35 cellular contexts compared by ENCODE assay signal in the genomic region with DNA sequence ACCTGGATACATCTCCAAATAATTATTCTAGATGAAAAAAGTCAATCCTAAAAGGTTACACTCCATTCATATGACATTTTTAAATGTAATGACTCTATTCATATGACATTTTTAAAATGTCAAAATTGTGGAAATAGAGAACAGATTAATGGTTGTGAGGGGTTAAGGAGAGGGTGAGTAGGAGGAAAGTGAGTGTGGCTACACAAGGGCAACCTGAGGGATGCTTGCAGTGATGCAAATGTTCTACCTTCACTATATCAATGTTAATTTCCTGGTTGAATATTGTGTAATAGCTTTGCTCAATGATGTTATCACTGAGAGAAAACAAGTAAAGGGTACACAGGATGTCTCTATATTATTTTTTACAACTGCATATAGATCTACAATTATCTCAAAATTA.
"Had no signal": no experiment of that assay in that cellular context is flagged by ENCODE, and none has a peak within 500 bp of the region (broad histone marks: within the 10 kb centered on the region; RNA-seq: fewer than 3 reads in every experiment).

No MANE protein-coding gene starts in this region.

- H3K27ac ChIP-seq: ascending aorta, cardiac muscle cell, WERI-Rb-1 had no signal

- DNase-seq: activated CD4-positive, alpha-beta memory T cell treated with anti-CD3 and anti-CD28 coated beads, Interleukin-2, amount 10 ng/mL, durations not matched to agents 7 days and 5 days; activated CD4-positive, alpha-beta T cell treated with anti-CD3 and anti-CD28 coated beads for 1 hour; activated CD4-positive, alpha-beta T cell treated with anti-CD3 and anti-CD28 coated beads for 36 hours; activated CD4-positive, alpha-beta T cell treated with anti-CD3 and anti-CD28 coated beads for 48 hours; activated CD4-positive, alpha-beta T cell treated with anti-CD3 and anti-CD28 coated beads, Interleukin-2, amount 10 ng/mL, durations not matched to agents 7 days and 5 days; activated CD4-positive, alpha-beta T cell treated with anti-CD3 and anti-CD28 coated beads, Interleukin-2, amount 50 U/mL, for 48 hours; activated CD4-positive, CD25-positive, alpha-beta regulatory T cell; activated CD8-positive, alpha-beta memory T cell treated with anti-CD3 and anti-CD28 coated beads for 24 hours; activated CD8-positive, alpha-beta memory T cell treated with anti-CD3 and anti-CD28 coated beads, Interleukin-2, amount 10 ng/mL, durations not matched to agents 7 days and 5 days; activated CD8-positive, alpha-beta memory T cell treated with anti-CD3 and anti-CD28 coated beads, Interleukin-2, amount 50 U/mL, for 48 hours; activated CD8-positive, alpha-beta T cell treated with anti-CD3 and anti-CD28 coated beads, Interleukin-2, amount 10 ng/mL, durations not matched to agents 7 days and 5 days; activated effector memory CD4-positive, alpha-beta T cell treated with Interleukin-2 at 50 U/mL for 16 hours; activated gamma-delta T cell; activated naive CD4-positive, alpha-beta T cell treated with anti-CD3 and anti-CD28 coated beads, Interleukin-2, amount 10 ng/mL, durations not matched to agents 7 days and 5 days; activated naive CD4-positive, alpha-beta T cell treated with Interleukin-2 at 50 U/mL for 16 hours; activated T-cell treated with anti-CD3 and anti-CD28 coated beads, Interleukin-2, amount 50 U/mL, for 24 hours; activated T-cell treated with anti-CD3 and anti-CD28 coated beads, Interleukin-2, amount 50 U/mL, for 48 hours; amygdala; anterior cingulate cortex; cerebellar nuclear complex; T-helper 1 cell; T-helper 2 cell; T-helper 9 cell; WERI-Rb-1 had no signal

- H3K27me3 Mint-ChIP-seq: activated CD4-positive, alpha-beta T cell treated with anti-CD3 and anti-CD28 coated beads for 36 hours; activated naive CD4-positive, alpha-beta T cell treated with anti-CD3 and anti-CD28 coated beads, Interleukin-2, amount 50 U/mL, for 24 hours; activated naive CD8-positive, alpha-beta T cell; brain had no signal

- H3K4me3 Mint-ChIP-seq: activated CD4-positive, alpha-beta memory T cell treated with anti-CD3 and anti-CD28 coated beads, Interleukin-2, amount 10 ng/mL, durations not matched to agents 7 days and 5 days; activated CD4-positive, alpha-beta T cell treated with anti-CD3 and anti-CD28 coated beads for 36 hours; activated CD4-positive, alpha-beta T cell treated with anti-CD3 and anti-CD28 coated beads, Interleukin-2, amount 10 ng/mL, durations not matched to agents 7 days and 5 days; activated CD8-positive, alpha-beta memory T cell treated with anti-CD3 and anti-CD28 coated beads, Interleukin-2, amount 10 ng/mL, durations not matched to agents 7 days and 5 days; activated CD8-positive, alpha-beta T cell treated with anti-CD3 and anti-CD28 coated beads, Interleukin-2, amount 10 ng/mL, durations not matched to agents 7 days and 5 days; activated naive CD4-positive, alpha-beta T cell treated with anti-CD3 and anti-CD28 coated beads, Interleukin-2, amount 10 ng/mL, durations not matched to agents 7 days and 5 days; activated naive CD4-positive, alpha-beta T cell treated with anti-CD3 and anti-CD28 coated beads, Interleukin-2, amount 50 U/mL, for 24 hours; activated naive CD8-positive, alpha-beta T cell; activated T-cell treated with anti-CD3 and anti-CD28 coated beads, Interleukin-2, amount 50 U/mL, for 24 hours; brain; central memory CD8-positive, alpha-beta T cell; T-helper 1 cell treated with Interleukin-12 subunit alpha and Interleukin-12 subunit beta and Interleukin-4 antibody, amounts not matched to agents 30 μg/mL and 1 μg/mL, for 36 hours; T-helper 2 cell treated with Interferon-gamma antibody and Interleukin-4, amounts not matched to agents 5 μg/mL and 100 μg/mL, for 36 hours; WTC11 had no signal

- H3K4me1 Mint-ChIP-seq: activated CD4-positive, alpha-beta memory T cell treated with anti-CD3 and anti-CD28 coated beads, Interleukin-2, amount 10 ng/mL, durations not matched to agents 7 days and 5 days; activated CD4-positive, alpha-beta T cell treated with anti-CD3 and anti-CD28 coated beads for 36 hours; activated CD4-positive, alpha-beta T cell treated with anti-CD3 and anti-CD28 coated beads, Interleukin-2, amount 10 ng/mL, durations not matched to agents 7 days and 5 days; activated CD8-positive, alpha-beta memory T cell treated with anti-CD3 and anti-CD28 coated beads, Interleukin-2, amount 10 ng/mL, durations not matched to agents 7 days and 5 days; activated naive CD4-positive, alpha-beta T cell treated with anti-CD3 and anti-CD28 coated beads, Interleukin-2, amount 10 ng/mL, durations not matched to agents 7 days and 5 days; activated naive CD4-positive, alpha-beta T cell treated with anti-CD3 and anti-CD28 coated beads, Interleukin-2, amount 50 U/mL, for 24 hours; brain; central memory CD8-positive, alpha-beta T cell had no signal

- H3K9me3 Mint-ChIP-seq: activated CD4-positive, alpha-beta memory T cell treated with anti-CD3 and anti-CD28 coated beads, Interleukin-2, amount 10 ng/mL, durations not matched to agents 7 days and 5 days; activated naive CD4-positive, alpha-beta T cell treated with anti-CD3 and anti-CD28 coated beads, Interleukin-2, amount 10 ng/mL, durations not matched to agents 7 days and 5 days; activated T-helper 2 cell treated with anti-CD3 and anti-CD28 coated beads, Interferon-gamma antibody, Interleukin-2, Interleukin-4, amounts not matched to agents 10 μg/mL and 5 μg/mL and 100 μg/mL, durations not matched to agents 14 hours and 24 hours and 36 hours; central memory CD8-positive, alpha-beta T cell had no signal

- H3K27ac Mint-ChIP-seq: activated CD4-positive, alpha-beta memory T cell treated with anti-CD3 and anti-CD28 coated beads, Interleukin-2, amount 10 ng/mL, durations not matched to agents 7 days and 5 days; activated CD4-positive, alpha-beta T cell treated with anti-CD3 and anti-CD28 coated beads for 36 hours; activated CD4-positive, alpha-beta T cell treated with anti-CD3 and anti-CD28 coated beads, Interleukin-2, amount 10 ng/mL, durations not matched to agents 7 days and 5 days; activated CD8-positive, alpha-beta memory T cell treated with anti-CD3 and anti-CD28 coated beads, Interleukin-2, amount 10 ng/mL, durations not matched to agents 7 days and 5 days; activated CD8-positive, alpha-beta T cell treated with anti-CD3 and anti-CD28 coated beads, Interleukin-2, amount 10 ng/mL, durations not matched to agents 7 days and 5 days; activated naive CD4-positive, alpha-beta T cell treated with anti-CD3 and anti-CD28 coated beads, Interleukin-2, amount 10 ng/mL, durations not matched to agents 7 days and 5 days; activated naive CD4-positive, alpha-beta T cell treated with anti-CD3 and anti-CD28 coated beads, Interleukin-2, amount 50 U/mL, for 24 hours; activated naive CD8-positive, alpha-beta T cell; activated T-cell treated with anti-CD3 and anti-CD28 coated beads, Interleukin-2, amount 50 U/mL, for 24 hours; activated T-helper 2 cell treated with anti-CD3 and anti-CD28 coated beads, Interferon-gamma antibody, Interleukin-2, Interleukin-4, amounts not matched to agents 10 μg/mL and 5 μg/mL and 100 μg/mL, durations not matched to agents 14 hours and 24 hours and 36 hours; brain; T-helper 1 cell treated with Interleukin-12 subunit alpha and Interleukin-12 subunit beta and Interleukin-4 antibody, amounts not matched to agents 30 μg/mL and 1 μg/mL, for 36 hours; T-helper 2 cell treated with Interferon-gamma antibody and Interleukin-4, amounts not matched to agents 5 μg/mL and 100 μg/mL, for 36 hours; WTC11 had no signal

- ATAC-seq: activated CD4-positive, alpha-beta T cell treated with anti-CD3 and anti-CD28 coated beads for 36 hours; activated CD4-positive, CD25-positive, alpha-beta regulatory T cell treated with anti-CD3 and anti-CD28 coated beads, Interleukin-2, amount 50 U/mL, for 24 hours; activated CD8-positive, alpha-beta memory T cell treated with anti-CD3 and anti-CD28 coated beads, Interleukin-2, amount 10 ng/mL, durations not matched to agents 7 days and 5 days; activated CD8-positive, alpha-beta T cell treated with anti-CD3 and anti-CD28 coated beads, Interleukin-2, amount 10 ng/mL, durations not matched to agents 7 days and 5 days had no signal
